In the genomic region with DNA sequence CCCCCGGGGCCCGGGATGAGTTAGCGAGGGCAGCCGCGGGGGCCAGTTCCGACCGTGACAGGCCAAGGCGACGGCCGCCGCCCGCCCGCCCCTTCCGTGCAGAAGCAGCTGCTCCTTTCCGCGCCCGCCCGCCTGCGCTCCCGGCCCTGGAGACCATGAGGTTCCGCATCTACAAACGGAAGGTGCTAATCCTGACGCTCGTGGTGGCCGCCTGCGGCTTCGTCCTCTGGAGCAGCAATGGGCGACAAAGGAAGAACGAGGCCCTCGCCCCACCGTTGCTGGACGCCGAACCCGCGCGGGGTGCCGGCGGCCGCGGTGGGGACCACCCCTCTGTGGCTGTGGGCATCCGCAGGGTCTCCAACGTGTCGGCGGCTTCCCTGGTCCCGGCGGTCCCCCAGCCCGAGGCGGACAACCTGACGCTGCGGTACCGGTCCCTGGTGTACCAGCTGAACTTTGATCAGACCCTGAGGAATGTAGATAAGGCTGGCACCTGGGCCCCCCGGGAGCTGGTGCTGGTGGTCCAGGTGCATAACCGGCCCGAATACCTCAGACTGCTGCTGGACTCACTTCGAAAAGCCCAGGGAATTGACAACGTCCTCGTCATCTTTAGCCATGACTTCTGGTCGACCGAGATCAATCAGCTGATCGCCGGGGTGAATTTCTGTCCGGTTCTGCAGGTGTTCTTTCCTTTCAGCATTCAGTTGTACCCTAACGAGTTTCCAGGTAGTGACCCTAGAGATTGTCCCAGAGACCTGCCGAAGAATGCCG, we compare ENCODE assay signal across 8 cellular contexts. TPM values are rescaled to one million over a fixed set of nuclear protein-coding genes. Genes with fewer than 3 reads are reported as not detected.
A peak's percentile ranks its signal among the peaks of the same experiment; 100 is the strongest.
DNase-seq lines count a peak whose midpoint lies in the region; ATAC-seq and TF ChIP-seq lines count a peak whose summit lies in the region.

No MANE protein-coding gene starts in this region.

- no peaks in the 10 kb centered on the region for H3K27me3 Mint-ChIP-seq in activated naive CD4-positive, alpha-beta T cell treated with anti-CD3 and anti-CD28 coated beads for 36 hours (ENCODE audit: low read depth)
- H3K27me3 Mint-ChIP-seq in osteocyte (ENCODE audit: unreplicated experiment), result no peaks in the 10 kb centered on the region

- H3K4me3 Mint-ChIP-seq in activated naive CD4-positive, alpha-beta T cell treated with anti-CD3 and anti-CD28 coated beads for 36 hours, result peak overlapping the region; percentile 97
- peak overlapping the region; percentile 98 for H3K4me3 Mint-ChIP-seq in osteocyte (ENCODE audit: unreplicated experiment)

- TF ChIP-seq CTCF in AG09309 (IDR thresholded peaks at IDR 0.05; ENCODE audit: control insufficient read depth, insufficient read depth, low read depth, low read length, missing control alignments) (no peak), osteocyte (IDR thresholded peaks at IDR 0.05) (peak; percentile 0)

- H3K36me3 Mint-ChIP-seq in activated naive CD4-positive, alpha-beta T cell treated with anti-CD3 and anti-CD28 coated beads for 36 hours (ENCODE audit: low read depth), result peaks cover 45% of the 10 kb centered on the region
- peaks cover 23% of the 10 kb centered on the region for H3K36me3 Mint-ChIP-seq in osteocyte (ENCODE audit: unreplicated experiment)

- no peaks in the 10 kb centered on the region for H3K9me3 Mint-ChIP-seq in activated naive CD4-positive, alpha-beta T cell treated with anti-CD3 and anti-CD28 coated beads for 36 hours
- no peaks in the 10 kb centered on the region for H3K9me3 Mint-ChIP-seq in osteocyte (ENCODE audit: unreplicated experiment)

- peak; percentile 29 for ATAC-seq in GM18505 (IDR thresholded peaks at IDR 0.05; ENCODE audit: unreplicated experiment)
- ATAC-seq in HG03045 (IDR thresholded peaks at IDR 0.05; ENCODE audit: unreplicated experiment), result peak; percentile 35
- ATAC-seq in Right ventricle myocardium inferior, result peak; percentile 65

- TF ChIP-seq POLR2A in GM18505 (IDR thresholded peaks at IDR 0.05; ENCODE audit: borderline replicate concordance, extremely low read depth, insufficient read depth, insufficient read length), result no peak

- intact Hi-C loops in activated naive CD4-positive, alpha-beta T cell treated with anti-CD3 and anti-CD28 coated beads for 36 hours (cut with micrococcal nuclease), result loop anchor here (2.0 to 5.0 kb wide), 5 partner anchors 351 to 1106 kb away; a partner anchor contains a TSS
- intact Hi-C loops in Right ventricle myocardium inferior (cut with DNase I), result loop anchor here (2.0 to 5.0 kb wide), 2 partner anchors 14 to 34 kb away; a partner anchor contains a TSS

- H3K4me3 ChIP-seq in AG09309 (ENCODE audit: control insufficient read depth, low read depth, low read length), result peak overlapping the region; percentile 63

- DNase-seq in AG09309 (ENCODE audit: low read depth), result no peak
- peak; percentile 78 for DNase-seq in NOMO-1 treated with dmso at 0.1 percent for 144 hours (lab: John Stamatoyannopoulos, UW; ENCODE audit: unreplicated experiment)
- peak; percentile 69 for DNase-seq in activated naive CD4-positive, alpha-beta T cell treated with anti-CD3 and anti-CD28 coated beads for 36 hours
- DNase-seq in Right ventricle myocardium inferior (ENCODE audit: missing footprints), result peak; percentile 93
- peak; percentile 73 for DNase-seq in osteocyte (ENCODE audit: extremely low spot score, unreplicated experiment)
- DNase-seq in amniotic stem cell (lab: John Stamatoyannopoulos, UW), result no peak

- H3K4me1 Mint-ChIP-seq in activated naive CD4-positive, alpha-beta T cell treated with anti-CD3 and anti-CD28 coated beads for 36 hours (ENCODE audit: low read depth), result peaks cover 56% of the 10 kb centered on the region
- H3K4me1 Mint-ChIP-seq in osteocyte (ENCODE audit: unreplicated experiment), result peaks cover 51% of the 10 kb centered on the region

- peak overlapping the region; percentile 97 for H3K27ac Mint-ChIP-seq in activated naive CD4-positive, alpha-beta T cell treated with anti-CD3 and anti-CD28 coated beads for 36 hours
- H3K27ac Mint-ChIP-seq in osteocyte (ENCODE audit: unreplicated experiment), result peak overlapping the region; percentile 98

- CTCF ChIA-PET in activated naive CD4-positive, alpha-beta T cell treated with anti-CD3 and anti-CD28 coated beads for 36 hours (lab: Charles Lee), result interaction anchor here (0.6 to 5.7 kb wide), 12 partner anchors 12 to 231 kb away, joined by 3 to 77 read pairs (median 4); a partner anchor contains a TSS

RNA-seq across cellular contexts. Expression of a gene that starts 0.7 kb away (rescaled TPM):
- total RNA-seq in activated naive CD4-positive, alpha-beta T cell treated with anti-CD3 and anti-CD28 coated beads for 36 hours, result 10 to 100 TPM; 20.6 to 20.7 TPM
- 10.8 TPM for total RNA-seq in Right ventricle myocardium inferior
- total RNA-seq in osteocyte, result 46.6 and 50.6 TPM in 2 replicates

RNA-seq across cellular contexts. Expression of a gene that starts 0.9 kb away (rescaled TPM):
- 100 to 1,000 TPM; 250 to 266 TPM for total RNA-seq in activated naive CD4-positive, alpha-beta T cell treated with anti-CD3 and anti-CD28 coated beads for 36 hours
- 138 TPM for total RNA-seq in Right ventricle myocardium inferior
- total RNA-seq in osteocyte, result 171 and 187 TPM in 2 replicates

RNA-seq across cellular contexts. Expression of a gene that starts 13.7 kb away (rescaled TPM):
- total RNA-seq in activated naive CD4-positive, alpha-beta T cell treated with anti-CD3 and anti-CD28 coated beads for 36 hours, result 1 to 10 TPM; 5.5 to 6.0 TPM
- 6.1 TPM for total RNA-seq in Right ventricle myocardium inferior
- total RNA-seq in osteocyte, result 7.3 and 8.4 TPM in 2 replicates

RNA-seq across cellular contexts. Expression of a gene that starts 22.6 kb away (rescaled TPM):
- 10 to 100 TPM; 47.7 to 49.1 TPM for total RNA-seq in activated naive CD4-positive, alpha-beta T cell treated with anti-CD3 and anti-CD28 coated beads for 36 hours
- total RNA-seq in Right ventricle myocardium inferior, result 6.2 TPM
- 7.4 and 8.1 TPM in 2 replicates for total RNA-seq in osteocyte

RNA-seq across cellular contexts. Expression of a gene that starts 35.1 kb away (rescaled TPM):
- total RNA-seq in activated naive CD4-positive, alpha-beta T cell treated with anti-CD3 and anti-CD28 coated beads for 36 hours, result 1,000 to 10,000 TPM; 1,858 to 2,382 TPM
- total RNA-seq in Right ventricle myocardium inferior (918 TPM), osteocyte (935 and 1,004 TPM in 2 replicates)

Comparison
In these comparisons a context has a peak if more than half of its experiments do, and no peak if none do; other contexts are left out.
1. DNase-seq: peak in NOMO-1 treated with dmso at 0.1 percent for 144 hours (single experiment), activated naive CD4-positive, alpha-beta T cell treated with anti-CD3 and anti-CD28 coated beads for 36 hours (single experiment), Right ventricle myocardium inferior (single experiment) and osteocyte (single experiment); none in AG09309 (single experiment) and amniotic stem cell (single experiment).
2. Peak in every context shown above with its lines, with median percentiles within 50 percentile points of each other: ATAC-seq.